In genomic region chr3:5699811-5700210, GRCh38 we compare ENCODE assay signal across 30 cellular contexts.
"Had no signal": no experiment of that assay in that cellular context is flagged by ENCODE, and none has a peak within 500 bp of the region (broad histone marks: within the 10 kb centered on the region; RNA-seq: fewer than 3 reads in every experiment).

No MANE protein-coding gene starts in this region.

- H3K9me3 ChIP-seq: SJCRH30 had no signal

- H3K4me1 Mint-ChIP-seq: activated CD4-positive, alpha-beta memory T cell treated with anti-CD3 and anti-CD28 coated beads, Interleukin-2, amount 10 ng/mL, durations not matched to agents 7 days and 5 days; activated CD8-positive, alpha-beta memory T cell treated with anti-CD3 and anti-CD28 coated beads, Interleukin-2, amount 10 ng/mL, durations not matched to agents 7 days and 5 days; activated naive CD4-positive, alpha-beta T cell treated with anti-CD3 and anti-CD28 coated beads, Interleukin-2, amount 10 ng/mL, durations not matched to agents 7 days and 5 days had no signal

- H3K27me3 ChIP-seq: brain microvascular endothelial cell, SJCRH30 had no signal

- H3K4me3 Mint-ChIP-seq: activated CD4-positive, alpha-beta memory T cell treated with anti-CD3 and anti-CD28 coated beads, Interleukin-2, amount 10 ng/mL, durations not matched to agents 7 days and 5 days; activated CD8-positive, alpha-beta memory T cell treated with anti-CD3 and anti-CD28 coated beads, Interleukin-2, amount 10 ng/mL, durations not matched to agents 7 days and 5 days; activated naive CD4-positive, alpha-beta T cell treated with anti-CD3 and anti-CD28 coated beads, Interleukin-2, amount 10 ng/mL, durations not matched to agents 7 days and 5 days; activated naive CD8-positive, alpha-beta T cell had no signal

- H3K36me3 Mint-ChIP-seq: activated CD8-positive, alpha-beta memory T cell treated with anti-CD3 and anti-CD28 coated beads, Interleukin-2, amount 10 ng/mL, durations not matched to agents 7 days and 5 days; activated naive CD4-positive, alpha-beta T cell treated with anti-CD3 and anti-CD28 coated beads, Interleukin-2, amount 10 ng/mL, durations not matched to agents 7 days and 5 days; activated naive CD8-positive, alpha-beta T cell had no signal

- H3K27ac Mint-ChIP-seq: activated CD4-positive, alpha-beta memory T cell treated with anti-CD3 and anti-CD28 coated beads, Interleukin-2, amount 10 ng/mL, durations not matched to agents 7 days and 5 days; activated CD8-positive, alpha-beta memory T cell treated with anti-CD3 and anti-CD28 coated beads, Interleukin-2, amount 10 ng/mL, durations not matched to agents 7 days and 5 days; activated naive CD4-positive, alpha-beta T cell treated with anti-CD3 and anti-CD28 coated beads, Interleukin-2, amount 10 ng/mL, durations not matched to agents 7 days and 5 days; activated naive CD8-positive, alpha-beta T cell had no signal

- H3K4me1 ChIP-seq: SJCRH30 had no signal

- DNase-seq: activated CD4-positive, alpha-beta memory T cell treated with anti-CD3 and anti-CD28 coated beads, Interleukin-2, amount 10 ng/mL, durations not matched to agents 7 days and 5 days; activated CD4-positive, alpha-beta T cell treated with anti-CD3 and anti-CD28 coated beads for 1 hour; activated CD4-positive, alpha-beta T cell treated with anti-CD3 and anti-CD28 coated beads for 48 hours; activated CD4-positive, CD25-positive, alpha-beta regulatory T cell; activated CD8-positive, alpha-beta memory T cell treated with anti-CD3 and anti-CD28 coated beads for 24 hours; activated CD8-positive, alpha-beta memory T cell treated with anti-CD3 and anti-CD28 coated beads, Interleukin-2, amount 10 ng/mL, durations not matched to agents 7 days and 5 days; activated CD8-positive, alpha-beta memory T cell treated with anti-CD3 and anti-CD28 coated beads, Interleukin-2, amount 50 U/mL, for 48 hours; activated effector memory CD4-positive, alpha-beta T cell treated with Interleukin-2 at 50 U/mL for 16 hours; activated naive CD4-positive, alpha-beta T cell treated with anti-CD3 and anti-CD28 coated beads, Interleukin-2, amount 10 ng/mL, durations not matched to agents 7 days and 5 days; activated T-cell treated with anti-CD3 and anti-CD28 coated beads, Interleukin-2, amount 50 U/mL, for 48 hours; amniotic stem cell; aorta; brain microvascular endothelial cell; central memory CD4-positive, alpha-beta T cell; Kasumi-1; KG1; MM.1S; MV-4-11; NCI-H1092; NCI-H1436 treated with DMSO at 0.1 percent for 48 hours; NCI-H1694 treated with DMSO at 0.1 percent for 48 hours; NCI-H2029; NCI-H345; NCI-H524 treated with DMSO at 0.1 percent for 48 hours; SHP77; SJCRH30; T1000; WERI-Rb-1 had no signal

- H3K27ac ChIP-seq: brain microvascular endothelial cell, SJCRH30, SK-N-MC, WERI-Rb-1 had no signal

- H3K36me3 ChIP-seq: brain microvascular endothelial cell, SJCRH30, WERI-Rb-1 had no signal

- H3K4me3 ChIP-seq: SJCRH30, SK-N-MC had no signal

- H3K27me3 Mint-ChIP-seq: activated CD4-positive, alpha-beta memory T cell treated with anti-CD3 and anti-CD28 coated beads, Interleukin-2, amount 10 ng/mL, durations not matched to agents 7 days and 5 days; activated CD8-positive, alpha-beta memory T cell treated with anti-CD3 and anti-CD28 coated beads, Interleukin-2, amount 10 ng/mL, durations not matched to agents 7 days and 5 days; activated naive CD4-positive, alpha-beta T cell treated with anti-CD3 and anti-CD28 coated beads, Interleukin-2, amount 10 ng/mL, durations not matched to agents 7 days and 5 days had no signal
